Comparison of ENCODE assay signal across 8 cellular contexts in the genomic region with DNA sequence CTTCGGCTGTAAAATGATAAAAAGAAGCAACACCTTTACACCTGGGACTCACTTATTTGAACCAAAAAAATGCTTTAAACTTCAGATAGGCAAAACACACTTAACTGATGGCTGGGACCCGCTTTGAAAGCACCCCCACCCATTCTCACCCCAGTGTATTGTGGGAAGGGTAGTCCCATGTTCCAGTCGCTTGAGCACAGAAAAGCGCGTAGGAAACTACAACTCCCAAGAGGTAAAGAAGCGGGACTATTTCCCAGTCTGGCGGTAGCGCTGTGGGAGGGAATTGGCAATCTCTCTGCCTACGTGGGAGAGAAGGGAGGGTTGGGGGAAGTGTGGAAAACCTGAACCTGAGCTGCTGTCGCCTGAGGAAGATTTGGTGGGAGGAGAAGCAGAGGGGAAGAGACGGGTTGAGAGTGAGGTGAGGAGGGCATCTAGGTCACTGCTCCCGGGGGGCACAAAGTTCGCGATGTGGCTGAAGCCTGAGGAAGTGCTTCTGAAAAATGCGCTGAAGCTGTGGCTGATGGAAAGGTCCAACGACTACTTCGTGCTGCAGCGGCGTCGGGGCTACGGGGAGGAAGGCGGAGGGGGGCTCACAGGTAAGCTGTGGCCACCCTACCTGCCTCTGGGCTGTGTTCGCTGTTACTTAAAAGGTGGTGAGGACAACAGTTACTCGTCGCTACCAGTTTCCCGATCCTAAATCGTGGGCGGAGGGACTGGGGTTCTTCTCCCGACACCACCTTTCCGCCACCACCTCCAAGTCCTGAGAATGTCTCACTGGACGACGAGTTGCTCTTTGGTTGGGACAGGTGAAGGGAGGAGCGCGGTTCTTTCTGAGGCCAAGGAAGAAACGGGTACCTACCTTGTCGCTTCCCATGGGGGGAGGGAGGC. TPM values are rescaled to one million over a fixed set of nuclear protein-coding genes. Genes with fewer than 3 reads are reported as not detected.
DNase-seq lines count a peak whose midpoint lies in the region; ATAC-seq, FAIRE-seq and TF ChIP-seq lines count a peak whose summit lies in the region.

TSS of gene TBC1D8B (plus strand) at position 286 of the 888 bp plus-strand sequence. CDS start at position 467, 181 bp downstream.

- no peaks in the 10 kb centered on the region for H3K36me3 Mint-ChIP-seq in T-cell

- H3K79me2 ChIP-seq in keratinocyte (ENCODE audit: control insufficient read depth, insufficient read depth, low read length): no peaks in the 10 kb centered on the region

- CTCF ChIA-PET in T-cell (lab: Charles Lee): interaction anchor here in 1 of 2 donors (0.5 kb wide), 1 partner anchor 62 kb away, joined by 3 read pairs; no protein-coding TSS in a partner anchor

- dilution Hi-C loops in keratinocyte (cut with MboI; ENCODE audit: extremely low pct_ligation_motif_present, low sequenced_read_pairs): no loop called here

- no peaks in the 10 kb centered on the region for H3K4me1 ChIP-seq in colonic mucosa
- H3K4me1 ChIP-seq in keratinocyte (ENCODE audit: control insufficient read depth, extremely low read depth, insufficient read depth, low read length): peaks cover 2% of the 10 kb centered on the region

- intact Hi-C loops in colonic mucosa (cut with DNase I): no loop called here

- peak; percentile 49 for DNase-seq in GM12864 (ENCODE audit: low read depth)
- DNase-seq in HCEC 1CT: peak; percentile 89
- peak; percentile 39 for DNase-seq in NAMALWA (ENCODE audit: low spot score)
- peak in 11 of 34 experiments; percentile 2 to 20 (median 4) for DNase-seq in T-cell
- peak; percentile 86 for DNase-seq in colonic mucosa
- DNase-seq in keratinocyte (ENCODE audit: low read depth, low spot score): peak; percentile 28
- DNase-seq in smooth muscle cell of the brain vasculature (ENCODE audit: low read depth, low spot score): peak; percentile 62
- no peak for DNase-seq in activated gamma-delta T cell treated with Interleukin-2 at 50 U/mL for 16 hours

- peak; percentile 84 for FAIRE-seq in keratinocyte (lab: Jason Lieb, UNC)

- ATAC-seq in T-cell (replicated peaks in 1 of 4): peak; percentile 71 to 90 (median 80)

- peak within 1 kb of the TSS; percentile 58 to 64 for H3K9ac ChIP-seq in colonic mucosa (ENCODE audit: low read depth in 2 of 2, low read length in 2 of 2)
- H3K9ac ChIP-seq in keratinocyte (ENCODE audit: control insufficient read depth, extremely low read depth, insufficient read depth, low read length): peak within 1 kb of the TSS; percentile 66

- POLR2A ChIA-PET in T-cell (lab: Charles Lee): no interaction called here

- H3K27me3 ChIP-seq in colonic mucosa: no peaks in the 10 kb centered on the region
- peaks cover 3% of the 10 kb centered on the region for H3K27me3 ChIP-seq in keratinocyte (ENCODE audit: control insufficient read depth, extremely low read depth, insufficient read depth, low read length)

- H3K27ac Mint-ChIP-seq in T-cell: no peak within 1 kb of the TSS

- H3K4me3 ChIP-seq in GM12864 (ENCODE audit: low read depth, low read length) (peak within 1 kb of the TSS; percentile 66), colonic mucosa (peak within 1 kb of the TSS; percentile 47), keratinocyte (ENCODE audit: control insufficient read depth in 2 of 3, extremely low read depth in 1 of 3, insufficient read depth in 2 of 3, low read depth in 1 of 3, low read length in 3 of 3) (peak within 1 kb of the TSS; percentile 55 to 75 (median 61))

- peaks cover 37 to 65% of the 10 kb centered on the region in 2 donors for H3K27me3 Mint-ChIP-seq in T-cell

- no peaks in the 10 kb centered on the region for H3K36me3 ChIP-seq in colonic mucosa
- H3K36me3 ChIP-seq in keratinocyte (ENCODE audit: control insufficient read depth in 2 of 2, extremely low read depth in 1 of 2, insufficient read depth in 2 of 2, low read length in 2 of 2): no peaks in the 10 kb centered on the region

- H3K27ac ChIP-seq in colonic mucosa (peak within 1 kb of the TSS; percentile 60), keratinocyte (ENCODE audit: control insufficient read depth, insufficient read depth, low read length) (peak within 1 kb of the TSS; percentile 52)

- H3K4me1 Mint-ChIP-seq in T-cell: peaks cover 9 to 17% (median 15%) of the 10 kb centered on the region in 3 donors

- TF ChIP-seq CTCF in GM12864 (IDR thresholded peaks at IDR 0.05; ENCODE audit: low read depth, low read length, missing control alignments) (no peak), colonic mucosa (IDR thresholded peaks at IDR 0.05) (no peak), keratinocyte (optimal IDR thresholded peaks at IDR 0.05 in 1 of 3, IDR thresholded peaks at IDR 0.05 in 1 of 3, conservative IDR thresholded peaks at IDR 0.05 in 1 of 3; ENCODE audit: extremely low read depth in 1 of 3, insufficient read depth in 2 of 3, low read length in 3 of 3) (no peak)

- H3K9me1 ChIP-seq in keratinocyte (ENCODE audit: control insufficient read depth, extremely low read depth, insufficient read depth, low read length): no peaks in the 10 kb centered on the region

- peak within 1 kb of the TSS; percentile 87 for H3K4me2 ChIP-seq in keratinocyte (ENCODE audit: control insufficient read depth, extremely low read depth, insufficient read depth, low read depth, low read length)

- H3K9me3 ChIP-seq in colonic mucosa: no peaks in the 10 kb centered on the region
- no peaks in the 10 kb centered on the region for H3K9me3 ChIP-seq in keratinocyte (ENCODE audit: control insufficient read depth, low read depth, low read length)

- peak within 1 kb of the TSS; percentile 82 for H2AFZ ChIP-seq in keratinocyte (ENCODE audit: control insufficient read depth, low read length)

- H3K4me3 Mint-ChIP-seq in T-cell: peak within 1 kb of the TSS; percentile 83 to 87 (median 83)

- H4K20me1 ChIP-seq in keratinocyte (ENCODE audit: control insufficient read depth, extremely low read depth, insufficient read depth, low read length): no peaks in the 10 kb centered on the region

- H3K9me3 Mint-ChIP-seq in T-cell: no peaks in the 10 kb centered on the region

RNA-seq across cellular contexts. Expression of gene TBC1D8B, which starts in this region (rescaled TPM):
- 1 to 10 TPM in 2 of 5 donors, under 1 TPM in 3; 0.35 to 1.9 (median 0.95) TPM for total RNA-seq in T-cell
- total RNA-seq in colonic mucosa: 10 to 100 TPM; 11.6 to 17.9 TPM
- 3.3 to 5.4 TPM (median 4.2 TPM) in 3 replicates for polyA plus RNA-seq in keratinocyte
- polyA plus RNA-seq in keratinocyte (2011; ENCODE audit: low read depth): 2.0 TPM
- 2.0 and 3.7 TPM in 2 replicates for polyA plus RNA-seq in keratinocyte (2011; cell fraction: cytosol; rRNA removed)
- polyA plus RNA-seq in keratinocyte (2011; cell fraction: nucleus; rRNA removed): 6.4 and 8.7 TPM in 2 replicates
- 2.2 and 3.9 TPM in 2 replicates for polyA plus RNA-seq in keratinocyte (2012; ENCODE audit: low replicate concordance)
- 1.0 to 7.9 TPM (median 2.1 TPM) in 3 replicates for polyA minus RNA-seq in keratinocyte
- 3.1 TPM for polyA minus RNA-seq in keratinocyte (2011; cell fraction: cytosol; rRNA and poly(A)+ RNA removed)
- polyA minus RNA-seq in keratinocyte (2011; cell fraction: nucleus; rRNA and poly(A)+ RNA removed): 7.0 and 12.7 TPM in 2 replicates

Comparison
In these comparisons a context has a peak if more than half of its experiments do, and no peak if none do; other contexts are left out.
1. RNA of gene TBC1D8B (total RNA-seq): 11.6 to 17.9 TPM in colonic mucosa; 0.35 to 1.9 TPM in T-cell; every median in the first group is over 4 times any median in the second.
2. Peak in every context shown above with its lines, with median percentiles within 50 percentile points of each other: H3K4me3 ChIP-seq.